ENCODE assay signal across 1 cellular context in the genomic region with DNA sequence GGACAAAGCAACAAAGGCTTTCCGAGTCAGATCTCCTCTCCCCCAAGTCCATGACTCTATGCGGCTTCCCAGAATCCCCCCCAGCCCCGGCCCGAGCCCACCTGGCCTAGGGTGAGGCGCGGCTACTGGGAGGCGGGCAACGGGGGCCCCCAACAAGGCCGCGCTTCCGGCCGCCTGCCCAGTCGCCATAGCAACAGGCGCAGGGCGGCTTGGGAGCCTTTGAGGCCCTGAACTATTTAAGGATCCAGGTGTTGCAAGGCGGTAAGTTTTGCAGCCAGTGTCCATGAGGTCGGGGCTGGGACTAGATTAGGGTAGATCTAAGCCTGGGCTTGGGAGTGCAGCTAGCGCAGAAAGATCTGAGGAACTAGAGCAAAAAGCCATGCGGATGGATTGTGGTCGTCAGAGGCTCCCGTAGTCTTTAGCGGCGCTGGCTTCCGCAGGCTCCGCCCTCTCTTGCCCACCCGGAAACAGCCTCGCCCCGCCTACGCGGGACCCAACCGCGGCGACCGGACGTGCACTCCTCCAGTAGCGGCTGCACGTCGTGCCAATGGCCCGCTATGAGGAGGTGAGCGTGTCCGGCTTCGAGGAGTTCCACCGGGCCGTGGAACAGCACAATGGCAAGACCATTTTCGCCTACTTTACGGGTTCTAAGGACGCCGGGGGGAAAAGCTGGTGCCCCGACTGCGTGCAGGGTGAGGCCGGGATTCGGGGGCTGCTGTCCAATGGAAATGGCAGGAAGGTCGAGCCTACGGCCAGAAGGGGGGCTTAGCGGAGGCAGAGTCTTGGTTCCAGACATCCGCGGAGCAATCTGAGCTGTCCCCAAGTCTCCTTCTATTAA.
TF ChIP-seq lines count a peak whose summit lies in the region.

KIAA0753 (minus strand) TSS at position 176 of the 838 bp plus-strand sequence. CDS start 5,608 bp downstream, outside the sequence.
TXNDC17 (plus strand) TSS at position 525 of the 838 bp plus-strand sequence; CDS start at position 548, 23 bp downstream.

TF ChIP-seq in HepG2, 621 proteins besides CTCF, POLR2A, EP300 and RAD21 (continued from another document and continues in another):
- TF ChIP-seq ZNF605 (CRISPR knock-in tag; IDR thresholded peaks at IDR 0.05) (peak; percentile 93), MED1 (CRISPR knock-in tag; IDR thresholded peaks at IDR 0.05) (peak; percentile 75), SMC3 (IDR thresholded peaks at IDR 0.05; ENCODE audit: low read length) (no peak), ZNF670 (CRISPR knock-in tag; IDR thresholded peaks at IDR 0.05; ENCODE audit: borderline replicate concordance) (0 out of 2 replicates have a peak, but pooled peaks have one; percentile 35), ZFP36L1 (CRISPR knock-in tag; IDR thresholded peaks at IDR 0.05) (peak; percentile 78; the same call in 1 of the 2 replicates), LCORL (IDR thresholded peaks at IDR 0.05) (no peak), LCORL (CRISPR knock-in tag; IDR thresholded peaks at IDR 0.05) (peak; percentile 34; the same call in 1 of the 2 replicates), MIER2 (CRISPR knock-in tag; IDR thresholded peaks at IDR 0.05) (0 out of 2 replicates have a peak, but pooled peaks have one; percentile 39), NFAT5 (CRISPR knock-in tag; IDR thresholded peaks at IDR 0.05) (0 out of 2 replicates have a peak, but pooled peaks have one; percentile 32), TRIM22 (IDR thresholded peaks at IDR 0.05) (no peak), ZNF660 (CRISPR knock-in tag; IDR thresholded peaks at IDR 0.05; ENCODE audit: borderline replicate concordance, low read depth) (no peak), TBX2 (CRISPR knock-in tag; IDR thresholded peaks at IDR 0.05; ENCODE audit: borderline replicate concordance) (peak; percentile 69; the same call in 1 of the 2 replicates), ARNTL (CRISPR knock-in tag; IDR thresholded peaks at IDR 0.05) (peak; percentile 66), ETV5 (CRISPR knock-in tag; IDR thresholded peaks at IDR 0.05; ENCODE audit: borderline replicate concordance) (peak; percentile 71), PCBP2 (optimal IDR thresholded peaks at IDR 0.05; ENCODE audit: low read depth, low read length, poor library complexity, severe bottlenecking) (no peak), GABPB1 (CRISPR knock-in tag; IDR thresholded peaks at IDR 0.05) (peak; percentile 94), DMAP1 (CRISPR knock-in tag; IDR thresholded peaks at IDR 0.05) (peak; percentile 94), HMGXB3 (CRISPR knock-in tag; IDR thresholded peaks at IDR 0.05; ENCODE audit: borderline replicate concordance) (peak; percentile 60; the same call in 1 of the 2 replicates), PHF20 (CRISPR knock-in tag; IDR thresholded peaks at IDR 0.05) (peak; percentile 92), HES4 (CRISPR knock-in tag; IDR thresholded peaks at IDR 0.05; ENCODE audit: borderline replicate concordance) (peak; percentile 75; the same call in 1 of the 2 replicates), ZNF556 (CRISPR knock-in tag; IDR thresholded peaks at IDR 0.05; ENCODE audit: borderline replicate concordance) (peak; percentile 71; the same call in 1 of the 2 replicates), ELF4 (CRISPR knock-in tag; IDR thresholded peaks at IDR 0.05; ENCODE audit: borderline replicate concordance) (peak; percentile 96)
- TF ChIP-seq, protein P1, sequence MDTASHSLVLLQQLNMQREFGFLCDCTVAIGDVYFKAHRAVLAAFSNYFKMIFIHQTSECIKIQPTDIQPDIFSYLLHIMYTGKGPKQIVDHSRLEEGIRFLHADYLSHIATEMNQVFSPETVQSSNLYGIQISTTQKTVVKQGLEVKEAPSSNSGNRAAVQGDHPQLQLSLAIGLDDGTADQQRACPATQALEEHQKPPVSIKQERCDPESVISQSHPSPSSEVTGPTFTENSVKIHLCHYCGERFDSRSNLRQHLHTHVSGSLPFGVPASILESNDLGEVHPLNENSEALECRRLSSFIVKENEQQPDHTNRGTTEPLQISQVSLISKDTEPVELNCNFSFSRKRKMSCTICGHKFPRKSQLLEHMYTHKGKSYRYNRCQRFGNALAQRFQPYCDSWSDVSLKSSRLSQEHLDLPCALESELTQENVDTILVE (CRISPR knock-in tag; IDR thresholded peaks at IDR 0.05) = no peak; the same call in none of the 2 replicates
- TF ChIP-seq, protein P2, sequence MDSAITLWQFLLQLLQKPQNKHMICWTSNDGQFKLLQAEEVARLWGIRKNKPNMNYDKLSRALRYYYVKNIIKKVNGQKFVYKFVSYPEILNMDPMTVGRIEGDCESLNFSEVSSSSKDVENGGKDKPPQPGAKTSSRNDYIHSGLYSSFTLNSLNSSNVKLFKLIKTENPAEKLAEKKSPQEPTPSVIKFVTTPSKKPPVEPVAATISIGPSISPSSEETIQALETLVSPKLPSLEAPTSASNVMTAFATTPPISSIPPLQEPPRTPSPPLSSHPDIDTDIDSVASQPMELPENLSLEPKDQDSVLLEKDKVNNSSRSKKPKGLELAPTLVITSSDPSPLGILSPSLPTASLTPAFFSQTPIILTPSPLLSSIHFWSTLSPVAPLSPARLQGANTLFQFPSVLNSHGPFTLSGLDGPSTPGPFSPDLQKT (CRISPR knock-in tag; IDR thresholded peaks at IDR 0.05; ENCODE audit: borderline replicate concordance) = no peak
- TF ChIP-seq, protein P3, sequence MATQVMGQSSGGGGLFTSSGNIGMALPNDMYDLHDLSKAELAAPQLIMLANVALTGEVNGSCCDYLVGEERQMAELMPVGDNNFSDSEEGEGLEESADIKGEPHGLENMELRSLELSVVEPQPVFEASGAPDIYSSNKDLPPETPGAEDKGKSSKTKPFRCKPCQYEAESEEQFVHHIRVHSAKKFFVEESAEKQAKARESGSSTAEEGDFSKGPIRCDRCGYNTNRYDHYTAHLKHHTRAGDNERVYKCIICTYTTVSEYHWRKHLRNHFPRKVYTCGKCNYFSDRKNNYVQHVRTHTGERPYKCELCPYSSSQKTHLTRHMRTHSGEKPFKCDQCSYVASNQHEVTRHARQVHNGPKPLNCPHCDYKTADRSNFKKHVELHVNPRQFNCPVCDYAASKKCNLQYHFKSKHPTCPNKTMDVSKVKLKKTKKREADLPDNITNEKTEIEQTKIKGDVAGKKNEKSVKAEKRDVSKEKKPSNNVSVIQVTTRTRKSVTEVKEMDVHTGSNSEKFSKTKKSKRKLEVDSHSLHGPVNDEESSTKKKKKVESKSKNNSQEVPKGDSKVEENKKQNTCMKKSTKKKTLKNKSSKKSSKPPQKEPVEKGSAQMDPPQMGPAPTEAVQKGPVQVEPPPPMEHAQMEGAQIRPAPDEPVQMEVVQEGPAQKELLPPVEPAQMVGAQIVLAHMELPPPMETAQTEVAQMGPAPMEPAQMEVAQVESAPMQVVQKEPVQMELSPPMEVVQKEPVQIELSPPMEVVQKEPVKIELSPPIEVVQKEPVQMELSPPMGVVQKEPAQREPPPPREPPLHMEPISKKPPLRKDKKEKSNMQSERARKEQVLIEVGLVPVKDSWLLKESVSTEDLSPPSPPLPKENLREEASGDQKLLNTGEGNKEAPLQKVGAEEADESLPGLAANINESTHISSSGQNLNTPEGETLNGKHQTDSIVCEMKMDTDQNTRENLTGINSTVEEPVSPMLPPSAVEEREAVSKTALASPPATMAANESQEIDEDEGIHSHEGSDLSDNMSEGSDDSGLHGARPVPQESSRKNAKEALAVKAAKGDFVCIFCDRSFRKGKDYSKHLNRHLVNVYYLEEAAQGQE (IDR thresholded peaks at IDR 0.05; ENCODE audit: borderline replicate concordance in 1 of 2, low read depth in 1 of 2, low read length in 2 of 2) = peak in 1 of 2 experiments; percentile 48; a peak in 2 of 4 replicates
- TF ChIP-seq, protein P4, sequence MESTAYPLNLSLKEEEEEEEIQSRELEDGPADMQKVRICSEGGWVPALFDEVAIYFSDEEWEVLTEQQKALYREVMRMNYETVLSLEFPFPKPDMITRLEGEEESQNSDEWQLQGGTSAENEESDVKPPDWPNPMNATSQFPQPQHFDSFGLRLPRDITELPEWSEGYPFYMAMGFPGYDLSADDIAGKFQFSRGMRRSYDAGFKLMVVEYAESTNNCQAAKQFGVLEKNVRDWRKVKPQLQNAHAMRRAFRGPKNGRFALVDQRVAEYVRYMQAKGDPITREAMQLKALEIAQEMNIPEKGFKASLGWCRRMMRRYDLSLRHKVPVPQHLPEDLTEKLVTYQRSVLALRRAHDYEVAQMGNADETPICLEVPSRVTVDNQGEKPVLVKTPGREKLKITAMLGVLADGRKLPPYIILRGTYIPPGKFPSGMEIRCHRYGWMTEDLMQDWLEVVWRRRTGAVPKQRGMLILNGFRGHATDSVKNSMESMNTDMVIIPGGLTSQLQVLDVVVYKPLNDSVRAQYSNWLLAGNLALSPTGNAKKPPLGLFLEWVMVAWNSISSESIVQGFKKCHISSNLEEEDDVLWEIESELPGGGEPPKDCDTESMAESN (CRISPR knock-in tag; conservative IDR thresholded peaks at IDR 0.05) = peak; percentile 76; the same call in 1 of the 2 replicates
- TF ChIP-seq, protein P5, sequence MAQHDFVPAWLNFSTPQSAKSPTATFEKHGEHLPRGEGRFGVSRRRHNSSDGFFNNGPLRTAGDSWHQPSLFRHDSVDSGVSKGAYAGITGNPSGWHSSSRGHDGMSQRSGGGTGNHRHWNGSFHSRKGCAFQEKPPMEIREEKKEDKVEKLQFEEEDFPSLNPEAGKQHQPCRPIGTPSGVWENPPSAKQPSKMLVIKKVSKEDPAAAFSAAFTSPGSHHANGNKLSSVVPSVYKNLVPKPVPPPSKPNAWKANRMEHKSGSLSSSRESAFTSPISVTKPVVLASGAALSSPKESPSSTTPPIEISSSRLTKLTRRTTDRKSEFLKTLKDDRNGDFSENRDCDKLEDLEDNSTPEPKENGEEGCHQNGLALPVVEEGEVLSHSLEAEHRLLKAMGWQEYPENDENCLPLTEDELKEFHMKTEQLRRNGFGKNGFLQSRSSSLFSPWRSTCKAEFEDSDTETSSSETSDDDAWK (CRISPR knock-in tag; IDR thresholded peaks at IDR 0.05) = no peak
- TF ChIP-seq, protein P6, sequence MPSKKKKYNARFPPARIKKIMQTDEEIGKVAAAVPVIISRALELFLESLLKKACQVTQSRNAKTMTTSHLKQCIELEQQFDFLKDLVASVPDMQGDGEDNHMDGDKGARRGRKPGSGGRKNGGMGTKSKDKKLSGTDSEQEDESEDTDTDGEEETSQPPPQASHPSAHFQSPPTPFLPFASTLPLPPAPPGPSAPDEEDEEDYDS (CRISPR knock-in tag; IDR thresholded peaks at IDR 0.05) = peak; percentile 84
